8 cellular contexts compared by ENCODE assay signal in genomic region chr21:42878993-42879787, GRCh38. TPM values are rescaled to one million over a fixed set of nuclear protein-coding genes. Genes with fewer than 3 reads are reported as not detected.
DNase-seq lines count a peak whose midpoint lies in the region; ATAC-seq and TF ChIP-seq lines count a peak whose summit lies in the region.

TSS of gene WDR4 (minus strand) at chr21:42879539. CDS start at chr21:42879495, 44 bp downstream.

- H3K9me3 Mint-ChIP-seq in activated CD4-positive, alpha-beta T cell treated with anti-CD3 and anti-CD28 coated beads, Interleukin-2, amount 10 ng/mL, durations not matched to agents 24 days and 14 days = no peaks in the 10 kb centered on the region

- H3K27me3 ChIP-seq in colonic mucosa (no peaks in the 10 kb centered on the region), layer of hippocampus (ENCODE audit: control insufficient read depth, insufficient read depth, low read length) (no peaks in the 10 kb centered on the region)

- peak within 1 kb of the TSS; percentile 96 for H3K27ac Mint-ChIP-seq in activated CD4-positive, alpha-beta T cell treated with anti-CD3 and anti-CD28 coated beads, Interleukin-2, amount 10 ng/mL, durations not matched to agents 24 days and 14 days

- ATAC-seq in GM19351 (IDR thresholded peaks at IDR 0.05; ENCODE audit: unreplicated experiment) = peak; percentile 83
- peak; percentile 86 for ATAC-seq in HG03520 (IDR thresholded peaks at IDR 0.05; ENCODE audit: unreplicated experiment)

- H3K27ac ChIP-seq in colonic mucosa (peak within 1 kb of the TSS; percentile 82), layer of hippocampus (ENCODE audit: low read depth, low read length) (peak within 1 kb of the TSS; percentile 74)

- H3K4me3 ChIP-seq in colonic mucosa = peak within 1 kb of the TSS; percentile 100

- peaks cover 20% of the 10 kb centered on the region for H3K4me1 Mint-ChIP-seq in activated CD4-positive, alpha-beta T cell treated with anti-CD3 and anti-CD28 coated beads, Interleukin-2, amount 10 ng/mL, durations not matched to agents 24 days and 14 days

- no peaks in the 10 kb centered on the region for H3K9me3 ChIP-seq in colonic mucosa

- peak within 1 kb of the TSS; percentile 97 for H3K4me3 Mint-ChIP-seq in activated CD4-positive, alpha-beta T cell treated with anti-CD3 and anti-CD28 coated beads, Interleukin-2, amount 10 ng/mL, durations not matched to agents 24 days and 14 days

- intact Hi-C loops in activated CD4-positive, alpha-beta T cell treated with anti-CD3 and anti-CD28 coated beads, Interleukin-2, amount 10 ng/mL, durations not matched to agents 24 days and 14 days (cut with micrococcal nuclease) = loop anchor here (1.0 kb wide), 2 partner anchors 14 to 95 kb away; partner anchors contain the start of genes NDUFV3 and PKNOX1
- intact Hi-C loops in colonic mucosa (cut with DNase I) = no loop called here

- peaks cover 37% of the 10 kb centered on the region for H3K36me3 Mint-ChIP-seq in activated CD4-positive, alpha-beta T cell treated with anti-CD3 and anti-CD28 coated beads, Interleukin-2, amount 10 ng/mL, durations not matched to agents 24 days and 14 days (ENCODE audit: low read depth)

- peak within 1 kb of the TSS; percentile 89 for H3K9ac ChIP-seq in colonic mucosa (ENCODE audit: low read depth in 2 of 2, low read length in 2 of 2)

- TF ChIP-seq CTCF in colonic mucosa (IDR thresholded peaks at IDR 0.05) = no peak

- H3K4me1 ChIP-seq in colonic mucosa = peaks cover 3% of the 10 kb centered on the region

- peak; percentile 79 to 98 (median 95) for DNase-seq in C1 segment of cervical spinal cord (lab: John Stamatoyannopoulos, UW)
- peak; percentile 88 for DNase-seq in NCI-H526 treated with DMSO at 0.1 percent for 48 hours (lab: John Stamatoyannopoulos, UW)
- peak; percentile 100 for DNase-seq in activated CD4-positive, alpha-beta T cell treated with anti-CD3 and anti-CD28 coated beads, Interleukin-2, amount 10 ng/mL, durations not matched to agents 24 days and 14 days
- peak; percentile 99 for DNase-seq in colonic mucosa
- peak; percentile 95 to 98 (median 97) for DNase-seq in stimulated activated CD4-positive, alpha-beta T cell treated with anti-CD3 and anti-CD28 coated beads, Interleukin-1b, Interleukin-23, amount 100 ng/mL, for 24 hours (ENCODE audit: low read depth in 4 of 4, low spot score in 1 of 4)

- H3K27me3 Mint-ChIP-seq in activated CD4-positive, alpha-beta T cell treated with anti-CD3 and anti-CD28 coated beads, Interleukin-2, amount 10 ng/mL, durations not matched to agents 24 days and 14 days = peaks cover 2% of the 10 kb centered on the region

- no peaks in the 10 kb centered on the region for H3K36me3 ChIP-seq in colonic mucosa

RNA-seq across cellular contexts. Expression of gene WDR4, which starts in this region (rescaled TPM):
- total RNA-seq in activated CD4-positive, alpha-beta T cell treated with anti-CD3 and anti-CD28 coated beads, Interleukin-2, amount 10 ng/mL, durations not matched to agents 24 days and 14 days = 73.5 and 75.1 TPM in 2 replicates
- 10 to 100 TPM in 1 of 2 donors, 1 to 10 TPM in 1; 8.1 to 43.7 TPM for total RNA-seq in colonic mucosa

Comparison
In these comparisons a context has a peak if more than half of its experiments do, and no peak if none do; other contexts are left out.
1. Peak in every context shown above with its lines: DNase-seq, ATAC-seq, H3K4me3 ChIP-seq and H3K27ac ChIP-seq.